ENCODE assay signal across 21 cellular contexts in genomic region chr9:36901528-36901927, GRCh38.
A peak's percentile ranks its signal among the peaks of the same experiment; 100 is the strongest.
DNase-seq lines count a peak whose midpoint lies in the region; ATAC-seq, FAIRE-seq and TF ChIP-seq lines count a peak whose summit lies in the region.
"Had no signal": no experiment of that assay in that cellular context is flagged by ENCODE, and none has a peak within 500 bp of the region (broad histone marks: within the 10 kb centered on the region; RNA-seq: fewer than 3 reads in every experiment).

No MANE protein-coding gene starts in this region.

- H4K5ac ChIP-seq in H9 (ENCODE audit: insufficient read length, low read depth, low read length) = no peak overlapping the region

- no peak overlapping the region for H3K23ac ChIP-seq in H9 (ENCODE audit: insufficient read length, low read depth, low read length)

- no peak overlapping the region for H3K14ac ChIP-seq in H9 (ENCODE audit: insufficient read depth, low read length)

- no peaks in the 10 kb centered on the region for H3K79me2 ChIP-seq in H9 (ENCODE audit: insufficient read depth, low read length)

- DNase-seq in H9 (peak; percentile 15), RPMI8226 (peak; percentile 34), memory B cell (ENCODE audit: low spot score in 2 of 2) (no peak), osteocyte (ENCODE audit: extremely low spot score, unreplicated experiment) (no peak), pancreas (no peak), aorta (no peak)
- DNase-seq: BE2C; C1 segment of cervical spinal cord; CD4-positive, CD25-positive, alpha-beta regulatory T cell; CD8-positive, alpha-beta memory T cell; COR-L47; DMS 273 treated with DMSO at 0.1 percent for 48 hours; DMS53; DND-41; EL; IMR-90 had no signal

- peak; percentile 17 for ATAC-seq in memory B cell (ENCODE audit: low read depth)
- ATAC-seq in stimulated activated memory B cell treated with anti-CD40 and anti-IgM and Interleukin-4, amounts not matched to agents 10 μg/mL and 1 μg/mL and 100 μg/mL, for 72 hours = no peak
- ATAC-seq in pancreas = no peak
- no peak for ATAC-seq in aorta (ENCODE audit: low FRiP score)
- ATAC-seq: GM12878 had no signal

- no peak overlapping the region for H4K8ac ChIP-seq in H9 (replicated peaks; ENCODE audit: insufficient read length, low read depth, low read length)

- H3K4me1 ChIP-seq in H9 (ENCODE audit: insufficient read depth, low read length) (no peaks in the 10 kb centered on the region), pancreas (no peaks in the 10 kb centered on the region), aorta (ENCODE audit: control insufficient read depth in 1 of 2, insufficient read depth in 2 of 2, low read length in 2 of 2) (no peaks in the 10 kb centered on the region)
- H3K4me1 ChIP-seq: HAP-1 had no signal

- H3K36me3 Mint-ChIP-seq in H9 (ENCODE audit: insufficient read depth in 1 of 3, low read depth in 3 of 3) (no peaks in the 10 kb centered on the region), memory B cell (peaks cover 46% of the 10 kb centered on the region), osteocyte (ENCODE audit: unreplicated experiment) (no peaks in the 10 kb centered on the region)
- H3K36me3 Mint-ChIP-seq in stimulated activated memory B cell treated with anti-CD40 and anti-IgM and Interleukin-4, amounts not matched to agents 10 μg/mL and 1 μg/mL and 100 μg/mL, for 72 hours = peaks cover 83% of the 10 kb centered on the region
- H3K36me3 Mint-ChIP-seq: CD4-positive, CD25-positive, alpha-beta regulatory T cell; CD8-positive, alpha-beta memory T cell had no signal

- H3K9me3 ChIP-seq in H9 (ENCODE audit: control insufficient read depth, low read depth, low read length) (no peaks in the 10 kb centered on the region), pancreas (no peaks in the 10 kb centered on the region), aorta (ENCODE audit: control insufficient read depth, low read length) (no peaks in the 10 kb centered on the region)
- H3K9me3 ChIP-seq: BE2C, HAP-1 had no signal

- no peak overlapping the region for H3K4ac ChIP-seq in H9 (ENCODE audit: low read depth, low read length)

- H3K36me3 ChIP-seq in pancreas (no peaks in the 10 kb centered on the region), aorta (ENCODE audit: control insufficient read depth in 1 of 2, insufficient read depth in 2 of 2, low read length in 1 of 2) (no peaks in the 10 kb centered on the region)
- H3K36me3 ChIP-seq: HAP-1 had no signal

- TF ChIP-seq CTCF in H9 (conservative IDR thresholded peaks at IDR 0.05) (no peak), osteocyte (IDR thresholded peaks at IDR 0.05) (no peak), pancreas (IDR thresholded peaks at IDR 0.05) (no peak)

- H3K27ac ChIP-seq in H9 (ENCODE audit: insufficient read length, low read depth, low read length) = no peak overlapping the region
- H3K27ac ChIP-seq in pancreas = no peak overlapping the region
- no peak overlapping the region for H3K27ac ChIP-seq in aorta (ENCODE audit: low read depth in 1 of 2, low read length in 2 of 2)

- H3K4me1 Mint-ChIP-seq in H9 (peaks cover 9 to 43% of the 10 kb centered on the region in 2 experiments), memory B cell (peaks cover 47% of the 10 kb centered on the region), osteocyte (ENCODE audit: unreplicated experiment) (no peaks in the 10 kb centered on the region)
- peaks cover 88% of the 10 kb centered on the region for H3K4me1 Mint-ChIP-seq in stimulated activated memory B cell treated with anti-CD40 and anti-IgM and Interleukin-4, amounts not matched to agents 10 μg/mL and 1 μg/mL and 100 μg/mL, for 72 hours
- H3K4me1 Mint-ChIP-seq: CD4-positive, CD25-positive, alpha-beta regulatory T cell had no signal

- no CpG with 5 or more reads among the region's 7 CpGs for WGBS in H9 (ENCODE audit: extremely low coverage, insufficient read length, low lambda C conversion rate)
- WGBS in pancreas, 2 donors = 77 to 83% methylated on average over 7 of the region's 7 CpGs
- WGBS in aorta, 2 donors = 78 to 81% methylated on average over 7 of the region's 7 CpGs

- H3K27me3 ChIP-seq in H9 (ENCODE audit: insufficient read depth, low read length) (no peaks in the 10 kb centered on the region), pancreas (no peaks in the 10 kb centered on the region), aorta (ENCODE audit: control insufficient read depth in 1 of 2, insufficient read depth in 2 of 2, low read length in 1 of 2) (no peaks in the 10 kb centered on the region)
- H3K27me3 ChIP-seq: BE2C had no signal

- no peak overlapping the region for H3K27ac Mint-ChIP-seq in H9
- H3K27ac Mint-ChIP-seq in memory B cell = peak overlapping the region; percentile 85
- peak overlapping the region; percentile 38 for H3K27ac Mint-ChIP-seq in stimulated activated memory B cell treated with anti-CD40 and anti-IgM and Interleukin-4, amounts not matched to agents 10 μg/mL and 1 μg/mL and 100 μg/mL, for 72 hours
- H3K27ac Mint-ChIP-seq in osteocyte (ENCODE audit: unreplicated experiment) = no peak overlapping the region
- H3K27ac Mint-ChIP-seq: CD4-positive, CD25-positive, alpha-beta regulatory T cell had no signal

- no peak overlapping the region for H2AFZ ChIP-seq in H9 (ENCODE audit: low read length)

- H2BK5ac ChIP-seq in H9 (ENCODE audit: insufficient read length, low read length) = no peak overlapping the region

- no peaks in the 10 kb centered on the region for H3K79me1 ChIP-seq in H9 (ENCODE audit: insufficient read depth, low read depth, low read length, poor library complexity, severe bottlenecking)

- no peak overlapping the region for H2BK20ac ChIP-seq in H9 (ENCODE audit: low read depth, low read length, poor library complexity, severe bottlenecking)

- H2BK120ac ChIP-seq in H9 (ENCODE audit: low read depth, low read length, poor library complexity, severe bottlenecking) = no peak overlapping the region

- H4K91ac ChIP-seq in H9 (ENCODE audit: insufficient read length, low read depth, low read length) = no peak overlapping the region

- no peaks in the 10 kb centered on the region for H4K20me1 ChIP-seq in H9 (ENCODE audit: control insufficient read depth, insufficient read depth, insufficient read length)

- FAIRE-seq in pancreas (lab: Jason Lieb, UNC) = no peak
- FAIRE-seq: GM12878, H1, HTR-8/SVneo had no signal

- H2BK12ac ChIP-seq in H9 (ENCODE audit: insufficient read length, low read depth, low read length) = no peak overlapping the region

- H3K18ac ChIP-seq in H9 (ENCODE audit: insufficient read length, low read depth, low read length) = no peak overlapping the region

- H2BK15ac ChIP-seq in H9 (ENCODE audit: low read depth, low read length) = no peak overlapping the region

- H3K27me3 Mint-ChIP-seq in H9 (ENCODE audit: low read depth) = peaks cover 6% of the 10 kb centered on the region
- H3K27me3 Mint-ChIP-seq in memory B cell = no peaks in the 10 kb centered on the region
- H3K27me3 Mint-ChIP-seq in stimulated activated memory B cell treated with anti-CD40 and anti-IgM and Interleukin-4, amounts not matched to agents 10 μg/mL and 1 μg/mL and 100 μg/mL, for 72 hours = no peaks in the 10 kb centered on the region
- H3K27me3 Mint-ChIP-seq in osteocyte (ENCODE audit: unreplicated experiment) = peaks cover 60% of the 10 kb centered on the region

- H3T11ph ChIP-seq in H9 (ENCODE audit: low read length) = no peak overlapping the region

- no peak overlapping the region for H3K4me3 Mint-ChIP-seq in H9
- H3K4me3 Mint-ChIP-seq in memory B cell = no peak overlapping the region
- H3K4me3 Mint-ChIP-seq in stimulated activated memory B cell treated with anti-CD40 and anti-IgM and Interleukin-4, amounts not matched to agents 10 μg/mL and 1 μg/mL and 100 μg/mL, for 72 hours = no peak overlapping the region
- no peak overlapping the region for H3K4me3 Mint-ChIP-seq in osteocyte (ENCODE audit: unreplicated experiment)
- H3K4me3 Mint-ChIP-seq: CD4-positive, CD25-positive, alpha-beta regulatory T cell; CD8-positive, alpha-beta memory T cell had no signal

- no peak overlapping the region for H3K56ac ChIP-seq in H9 (ENCODE audit: insufficient read length, low read depth, low read length)

- intact Hi-C loops in pancreas (cut with DNase I) = no loop called here
- intact Hi-C loops in aorta (cut with DNase I) = no loop called here

- H3K4me3 ChIP-seq in pancreas (no peak overlapping the region), aorta (ENCODE audit: low read length in 2 of 2) (no peak overlapping the region)
- H3K4me3 ChIP-seq: GM12878, HAP-1 had no signal

- H3K9me3 Mint-ChIP-seq in H9 (no peaks in the 10 kb centered on the region; a peak in 1 of 5 replicates), memory B cell (no peaks in the 10 kb centered on the region), osteocyte (ENCODE audit: unreplicated experiment) (no peaks in the 10 kb centered on the region)
- no peaks in the 10 kb centered on the region for H3K9me3 Mint-ChIP-seq in stimulated activated memory B cell treated with anti-CD40 and anti-IgM and Interleukin-4, amounts not matched to agents 10 μg/mL and 1 μg/mL and 100 μg/mL, for 72 hours
- H3K9me3 Mint-ChIP-seq: CD8-positive, alpha-beta memory T cell had no signal

- H3K23me2 ChIP-seq in H9 (ENCODE audit: insufficient read length, low read depth, low read length, poor library complexity, severe bottlenecking) = no peaks in the 10 kb centered on the region

- H2AK5ac ChIP-seq in H9 (ENCODE audit: insufficient read length, low read length) = no peak overlapping the region

- no peak overlapping the region for H3K9ac ChIP-seq in H9 (ENCODE audit: extremely low read depth, insufficient read length, low read length)

- H3K4me2 ChIP-seq in H9 (ENCODE audit: insufficient read depth, insufficient read length, low read length) = no peak overlapping the region

Comparison
In these comparisons a context has a peak if more than half of its experiments do, and no peak if none do; other contexts are left out.
1. DNase-seq: peak in H9 (single experiment) and RPMI8226 (single experiment); none in memory B cell (0 of 2), osteocyte (single experiment), pancreas (0 of 6) and aorta (0 of 2).
2. H3K27ac Mint-ChIP-seq: peak in memory B cell (single experiment) and stimulated activated memory B cell treated with anti-CD40 and anti-IgM and Interleukin-4, amounts not matched to agents 10 μg/mL and 1 μg/mL and 100 μg/mL, for 72 hours (single experiment); none in H9 (0 of 3) and osteocyte (single experiment).